16 cellular contexts compared by ENCODE assay signal in genomic region chr1:158022554-158023278, GRCh38. TPM values are rescaled to one million over a fixed set of nuclear protein-coding genes. Genes with fewer than 3 reads are reported as not detected.
A peak's percentile ranks its signal among the peaks of the same experiment; 100 is the strongest.
DNase-seq lines count a peak whose midpoint lies in the region; ATAC-seq and TF ChIP-seq lines count a peak whose summit lies in the region.
"Had no signal": no experiment of that assay in that cellular context is flagged by ENCODE, and none has a peak within 500 bp of the region (broad histone marks: within the 10 kb centered on the region; RNA-seq: fewer than 3 reads in every experiment).

No MANE protein-coding gene starts in this region.

- H3K9me3 ChIP-seq in HEK293 (ENCODE audit: control insufficient read depth, insufficient read depth, low read depth, low read length) (no peaks in the 10 kb centered on the region), lower lobe of right lung (no peaks in the 10 kb centered on the region), spleen (no peaks in the 10 kb centered on the region)
- H3K9me3 ChIP-seq: BE2C, SJSA1 had no signal

- no peak for TF ChIP-seq POLR2A in spleen (IDR thresholded peaks at IDR 0.05)

- WGBS in spleen, 5 donors, result 65 to 81% (median 78%) methylated on average over 6 of the region's 6 CpGs

- no peak for TF ChIP-seq CTCF in HEK293 (tag by site-specific recombination; IDR thresholded peaks at IDR 0.05)
- no peak for TF ChIP-seq CTCF in lower lobe of right lung (IDR thresholded peaks at IDR 0.05)
- no peak for TF ChIP-seq CTCF in spleen (IDR thresholded peaks at IDR 0.05 in 8 of 11, conservative IDR thresholded peaks at IDR 0.05 in 3 of 11)

- no peak overlapping the region for H3K4me3 Mint-ChIP-seq in stimulated activated naive B cell treated with anti-CD40 and anti-IgM and Interleukin-4, amounts not matched to agents 10 μg/mL and 1 μg/mL and 100 μg/mL, for 72 hours
- H3K4me3 Mint-ChIP-seq: effector memory CD8-positive, alpha-beta T cell; IgD-negative memory B cell had no signal

- DNase-seq in epithelial cell of prostate (ENCODE audit: low read depth, low spot score) (no peak), lower lobe of right lung (no peak), spleen (no peak), NOMO-1 treated with DMSO at 0.1 percent for 48 hours (lab: John Stamatoyannopoulos, UW; ENCODE audit: unreplicated experiment) (no peak)
- DNase-seq in stimulated activated CD4-positive, alpha-beta T cell treated with anti-CD3 and anti-CD28 coated beads, Interleukin-1b, Interleukin-23, amount 100 ng/mL, for 48 hours, result no peak
- no peak for DNase-seq in stimulated activated naive B cell treated with anti-CD40 and anti-IgM and Interleukin-4, amounts not matched to agents 10 μg/mL and 1 μg/mL and 100 μg/mL, for 72 hours
- DNase-seq: activated T-cell treated with anti-CD3 and anti-CD28 coated beads for 4 hours; BE2C; effector memory CD8-positive, alpha-beta T cell; NCI-H187 treated with DMSO at 0.1 percent for 48 hours had no signal

- CTCF ChIA-PET in HEK293 (lab: Yijun Ruan, JAX), result interaction anchor here (2.0 to 3.6 kb wide), 3 partner anchors 14 to 99 kb away, joined by 7 to 26 read pairs (median 11); no protein-coding TSS in a partner anchor

- no peaks in the 10 kb centered on the region for H3K36me3 Mint-ChIP-seq in stimulated activated naive B cell treated with anti-CD40 and anti-IgM and Interleukin-4, amounts not matched to agents 10 μg/mL and 1 μg/mL and 100 μg/mL, for 72 hours
- H3K36me3 Mint-ChIP-seq: IgD-negative memory B cell had no signal

- no peak overlapping the region for H3K27ac ChIP-seq in HEK293 (ENCODE audit: extremely low read depth, low read depth, low read length)
- peak overlapping the region; percentile 100 for H3K27ac ChIP-seq in epithelial cell of prostate
- peak overlapping the region; percentile 19 for H3K27ac ChIP-seq in lower lobe of right lung
- peak overlapping the region in 6 of 8 donors; percentile 7 to 74 (median 36) for H3K27ac ChIP-seq in spleen
- H3K27ac ChIP-seq: SJSA1, VCaP had no signal

- no peaks in the 10 kb centered on the region for H3K4me1 Mint-ChIP-seq in stimulated activated naive B cell treated with anti-CD40 and anti-IgM and Interleukin-4, amounts not matched to agents 10 μg/mL and 1 μg/mL and 100 μg/mL, for 72 hours
- H3K4me1 Mint-ChIP-seq: IgD-negative memory B cell had no signal

- POLR2A ChIA-PET in HEK293 (lab: Yijun Ruan, JAX), result no interaction called here

- H3K4me3 ChIP-seq in HEK293 (ENCODE audit: low read depth, low read length) (no peak overlapping the region), lower lobe of right lung (no peak overlapping the region), spleen (no peak overlapping the region)
- H3K4me3 ChIP-seq: SJSA1 had no signal

- H3K27ac Mint-ChIP-seq in stimulated activated naive B cell treated with anti-CD40 and anti-IgM and Interleukin-4, amounts not matched to agents 10 μg/mL and 1 μg/mL and 100 μg/mL, for 72 hours, result no peak overlapping the region
- H3K27ac Mint-ChIP-seq: effector memory CD8-positive, alpha-beta T cell had no signal

- H3K27me3 ChIP-seq in lower lobe of right lung (ENCODE audit: low read depth), result no peaks in the 10 kb centered on the region
- H3K27me3 ChIP-seq in spleen (replicated peaks in 1 of 7), result peaks cover 0 to 9% (median 0%) of the 10 kb centered on the region in 7 donors
- H3K27me3 ChIP-seq: SJSA1 had no signal

- no peaks in the 10 kb centered on the region for H3K36me3 ChIP-seq in HEK293 (ENCODE audit: control insufficient read depth in 2 of 2, insufficient read depth in 1 of 2, low read length in 2 of 2)
- H3K36me3 ChIP-seq in lower lobe of right lung, result no peaks in the 10 kb centered on the region
- H3K36me3 ChIP-seq in spleen, result no peaks in the 10 kb centered on the region
- H3K36me3 ChIP-seq: BE2C had no signal

- intact Hi-C loops in lower lobe of right lung (cut with DNase I) (no loop called here), spleen (cut with DNase I; ENCODE audit: low total_unique reads) (no loop called here)

- peak; percentile 56 to 59 for ATAC-seq in lower lobe of right lung
- ATAC-seq in stimulated activated naive B cell treated with anti-CD40 and anti-IgM and Interleukin-4, amounts not matched to agents 10 μg/mL and 1 μg/mL and 100 μg/mL, for 72 hours (replicated peaks), result no peak
- no peak for ATAC-seq in GM18907 (IDR thresholded peaks at IDR 0.05; ENCODE audit: unreplicated experiment)
- ATAC-seq: effector memory CD8-positive, alpha-beta T cell; HCT116 had no signal

- H3K27me3 Mint-ChIP-seq in stimulated activated naive B cell treated with anti-CD40 and anti-IgM and Interleukin-4, amounts not matched to agents 10 μg/mL and 1 μg/mL and 100 μg/mL, for 72 hours, result peaks cover 27 to 41% of the 10 kb centered on the region in 2 donors

- no peaks in the 10 kb centered on the region for H3K9me3 Mint-ChIP-seq in stimulated activated naive B cell treated with anti-CD40 and anti-IgM and Interleukin-4, amounts not matched to agents 10 μg/mL and 1 μg/mL and 100 μg/mL, for 72 hours
- H3K9me3 Mint-ChIP-seq: effector memory CD8-positive, alpha-beta T cell; IgD-negative memory B cell had no signal

- H3K4me1 ChIP-seq in HEK293 (ENCODE audit: control insufficient read depth, insufficient read depth, low read length) (peaks cover 11% of the 10 kb centered on the region), lower lobe of right lung (peaks cover 79% of the 10 kb centered on the region), spleen (peaks cover 2 to 63% (median 26%) of the 10 kb centered on the region in 6 donors)
- H3K4me1 ChIP-seq: BE2C had no signal

TF ChIP-seq in HEK293, 187 proteins besides CTCF, POLR2A, EP300 and RAD21:
- TF ChIP-seq ZSCAN18 (tag by site-specific recombination; IDR thresholded peaks at IDR 0.05), result no peak
- TF ChIP-seq ZFHX2 (tag by site-specific recombination; conservative IDR thresholded peaks at IDR 0.05), result 0 out of 2 replicates have a peak, but pooled peaks have one; percentile 15

RNA-seq across cellular contexts. Expression of gene KIRREL1, which starts 29.3 kb away (rescaled TPM):
- total RNA-seq in lower lobe of right lung (26.9 TPM), spleen (10 to 100 TPM; 14.0 to 50.9 (median 24.5) TPM)
- 1 to 10 TPM; 1.4 to 3.9 (median 1.7) TPM for polyA plus RNA-seq in spleen
- polyA plus RNA-seq: IgD-negative memory B cell had no signal

Comparison
In these comparisons a context has a peak if more than half of its experiments do, and no peak if none do; other contexts are left out.
1. ATAC-seq: peak in lower lobe of right lung (2 of 2); none in stimulated activated naive B cell treated with anti-CD40 and anti-IgM and Interleukin-4, amounts not matched to agents 10 μg/mL and 1 μg/mL and 100 μg/mL, for 72 hours (0 of 2) and GM18907 (single experiment).